ENCODE assay signal across 8 cellular contexts in the genomic region with DNA sequence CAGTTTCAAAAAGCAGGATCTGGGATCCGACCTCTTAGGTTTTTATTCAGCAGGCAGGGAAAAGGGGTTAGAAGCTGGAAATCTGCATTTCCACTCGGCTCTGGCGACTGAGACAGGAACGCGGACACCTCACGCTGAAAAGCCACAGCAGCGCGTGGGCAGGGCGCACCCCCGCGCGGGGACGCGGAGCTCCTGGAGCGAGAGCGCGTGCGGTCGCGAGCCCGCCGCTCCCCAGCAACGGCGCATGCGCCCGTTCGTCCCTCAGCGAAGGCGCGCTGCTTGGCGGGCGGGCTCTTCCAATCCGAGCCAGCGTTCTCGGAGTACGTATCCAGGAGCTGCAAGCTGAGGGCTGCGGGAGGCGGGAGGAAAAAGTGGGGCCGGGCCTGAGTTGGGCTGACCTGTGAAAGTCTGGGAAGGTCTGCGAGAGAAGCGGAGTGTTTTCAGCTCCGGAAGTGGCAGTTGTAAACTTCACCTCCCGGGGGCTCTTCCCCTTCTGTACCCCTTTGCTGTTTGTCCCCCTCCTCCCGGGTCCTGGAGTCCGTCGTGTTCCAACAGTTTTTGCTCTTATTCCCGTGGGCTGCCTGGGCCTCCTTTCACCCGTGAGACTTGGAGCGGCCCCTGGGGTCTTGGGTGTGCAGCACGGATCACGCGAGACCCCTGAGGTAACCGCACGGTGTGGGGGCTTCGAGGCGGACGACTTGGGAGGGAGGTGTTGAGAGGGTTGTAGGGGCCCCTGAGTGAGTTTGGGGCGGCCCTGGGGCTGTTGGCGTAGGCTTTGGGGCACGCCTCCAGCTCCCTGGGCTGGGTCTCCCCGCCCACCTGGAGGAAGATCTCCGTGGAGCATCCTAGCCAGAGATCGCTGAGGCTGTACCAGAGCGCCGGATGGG. TPM values are rescaled to one million over a fixed set of nuclear protein-coding genes. Genes with fewer than 3 reads are reported as not detected.
DNase-seq lines count a peak whose midpoint lies in the region; ATAC-seq and TF ChIP-seq lines count a peak whose summit lies in the region.

A gene (plus strand): TSS at position 403 of the 887 bp plus-strand sequence. CDS start 11,046 bp downstream, outside the sequence.

- H3K36me3 ChIP-seq in MM.1S (replicated peaks; ENCODE audit: insufficient read depth, low read length) = no peaks in the 10 kb centered on the region
- no peaks in the 10 kb centered on the region for H3K36me3 ChIP-seq in neuron (ENCODE audit: insufficient read depth, low read length)

- H3K9me3 ChIP-seq in MM.1S (replicated peaks; ENCODE audit: insufficient read depth, low read length) (no peaks in the 10 kb centered on the region), neuron (ENCODE audit: low read length) (no peaks in the 10 kb centered on the region)

- H3K9me2 ChIP-seq in MM.1S (replicated peaks; ENCODE audit: insufficient read depth, low read length) = no peaks in the 10 kb centered on the region

- H3K4me1 ChIP-seq in MM.1S (ENCODE audit: low read length) (no peaks in the 10 kb centered on the region), foreskin keratinocyte (peaks cover 3% of the 10 kb centered on the region), neuron (ENCODE audit: insufficient read depth, low read length) (peaks cover 4% of the 10 kb centered on the region)

- H3K9ac ChIP-seq in MM.1S (ENCODE audit: low read length) = peak within 1 kb of the TSS; percentile 53; the same call in 1 of the 2 replicates

- H3K4me3 ChIP-seq in MM.1S (ENCODE audit: low read length) (peak within 1 kb of the TSS; percentile 68), neuron (ENCODE audit: low read length) (peak within 1 kb of the TSS; percentile 68)

- no peaks in the 10 kb centered on the region for H3F3A ChIP-seq in MM.1S (ENCODE audit: insufficient read depth, low read length)

- H3K27me3 ChIP-seq in MM.1S (replicated peaks; ENCODE audit: insufficient read depth, low read length) (no peaks in the 10 kb centered on the region), foreskin keratinocyte (peaks cover 5% of the 10 kb centered on the region), neuron (ENCODE audit: insufficient read depth, low read length) (no peaks in the 10 kb centered on the region)

- H3K27ac ChIP-seq in MM.1S (ENCODE audit: low read length) (peak within 1 kb of the TSS; percentile 13; the same call in 1 of the 2 replicates), foreskin keratinocyte (peak within 1 kb of the TSS; percentile 18)

- H2AFZ ChIP-seq in MM.1S (ENCODE audit: low read length) (peak within 1 kb of the TSS; percentile 98), neuron (ENCODE audit: low read depth, low read length) (peak within 1 kb of the TSS; percentile 67)

- ATAC-seq in foreskin keratinocyte = peak; percentile 96

- TF ChIP-seq CTCF in MM.1S (IDR thresholded peaks at IDR 0.05; ENCODE audit: low read length) (no peak), foreskin keratinocyte (conservative IDR thresholded peaks at IDR 0.05) (no peak)

- H4K20me1 ChIP-seq in MM.1S (ENCODE audit: insufficient read depth, low read length) = no peaks in the 10 kb centered on the region

- DNase-seq in GF-D8 (lab: John Stamatoyannopoulos, UW) = peak; percentile 81
- DNase-seq in HCEC 1CT = peak; percentile 95
- DNase-seq in MM.1S = peak; percentile 84
- peak; percentile 78 for DNase-seq in SHP77 treated with DMSO at 0.1 percent for 48 hours (lab: John Stamatoyannopoulos, UW)
- DNase-seq in activated gamma-delta T cell treated with Interleukin-2 at 50 U/mL for 16 hours = peak; percentile 75
- DNase-seq in foreskin keratinocyte = peak; percentile 84 to 89
- DNase-seq in stromal cell of bone marrow (ENCODE audit: low read depth) = peak; percentile 91

- H3K79me2 ChIP-seq in MM.1S (ENCODE audit: low read length) = no peaks in the 10 kb centered on the region

- H3K4me2 ChIP-seq in MM.1S (ENCODE audit: low read depth, low read length) = peak within 1 kb of the TSS; percentile 66

RNA-seq across cellular contexts. Expression of the gene that starts here (rescaled TPM):
- total RNA-seq in foreskin keratinocyte = 0.78 and 1.1 TPM in 2 replicates
- 0.18 and 0.20 TPM in 2 replicates for polyA plus RNA-seq in foreskin keratinocyte

Comparison
In these comparisons a context has a peak if more than half of its experiments do, and no peak if none do; other contexts are left out.
1. Peak in every context shown above with its lines: DNase-seq, ATAC-seq, H3K4me3 ChIP-seq and H3K27ac ChIP-seq.